In genomic region chr4:156516698-156517097, GRCh38 we compare ENCODE assay signal across 20 cellular contexts.
"Had no signal": no experiment of that assay in that cellular context is flagged by ENCODE, and none has a peak within 500 bp of the region (broad histone marks: within the 10 kb centered on the region; RNA-seq: fewer than 3 reads in every experiment).

No MANE protein-coding gene starts in this region.

- H3K36me3 ChIP-seq: adrenal gland had no signal

- H3K9me3 ChIP-seq: adrenal gland had no signal

- H3K4me1 ChIP-seq: adrenal gland had no signal

- DNase-seq: activated CD4-positive, alpha-beta T cell treated with anti-CD3 and anti-CD28 coated beads for 36 hours; activated CD4-positive, alpha-beta T cell treated with anti-CD3 and anti-CD28 coated beads, Interleukin-2, amount 10 ng/mL, durations not matched to agents 7 days and 5 days; activated CD4-positive, alpha-beta T cell treated with anti-CD3 and anti-CD28 coated beads, Interleukin-2, amount 50 U/mL, for 48 hours; activated CD8-positive, alpha-beta T cell treated with anti-CD3 and anti-CD28 coated beads, Interleukin-2, amount 10 ng/mL, durations not matched to agents 7 days and 5 days; activated gamma-delta T cell; activated naive CD4-positive, alpha-beta T cell treated with Interleukin-2 at 50 U/mL for 16 hours; activated naive CD8-positive, alpha-beta T cell treated with anti-CD3 and anti-CD28 coated beads, Interleukin-2, amount 10 ng/mL, durations not matched to agents 7 days and 5 days; activated T-cell treated with anti-CD3 and anti-CD28 coated beads, Interleukin-2, amount 50 U/mL, for 24 hours; adrenal gland; caudate nucleus; cerebellar nuclear complex; NCI-H1105; NCI-H1417 treated with DMSO at 0.1 percent for 48 hours; NCI-H187 treated with DMSO at 0.1 percent for 48 hours; NCI-H2171 treated with DMSO at 0.1 percent for 48 hours; NCI-H2227 treated with DMSO at 0.1 percent for 48 hours; NCI-H446; NCI-H510A treated with DMSO at 0.1 percent for 48 hours; RPMI8226; SHP77 treated with DMSO at 0.1 percent for 48 hours had no signal

- H3K27me3 ChIP-seq: adrenal gland had no signal

- H3K4me3 ChIP-seq: adrenal gland had no signal

- H3K27ac ChIP-seq: adrenal gland had no signal
